Comparison of ENCODE assay signal across 24 cellular contexts in genomic region chr4:171042989-171043524, GRCh38.
"Had no signal": no experiment of that assay in that cellular context is flagged by ENCODE, and none has a peak within 500 bp of the region (broad histone marks: within the 10 kb centered on the region; RNA-seq: fewer than 3 reads in every experiment).

No MANE protein-coding gene starts in this region.

- H3K4me1 Mint-ChIP-seq: endodermal cell; naive thymus-derived CD8-positive, alpha-beta T cell; nephron progenitor cell had no signal

- H3K9me3 ChIP-seq: heart left ventricle, thoracic aorta, vagina had no signal

- H3K27me3 ChIP-seq: gastroesophageal sphincter, heart left ventricle, hepatocyte, left lung, ovary, tibial nerve, vagina had no signal

- H3K4me1 ChIP-seq: gastroesophageal sphincter, heart left ventricle, left lung, tibial nerve, vagina had no signal

- H3K36me3 ChIP-seq: gastroesophageal sphincter, heart left ventricle, left lung, ovary, thoracic aorta, tibial nerve, vagina had no signal

- H3K4me3 ChIP-seq: gastroesophageal sphincter, heart left ventricle, hepatocyte, left lung, ovary, skin epidermis, thoracic aorta, tibial nerve, vagina had no signal

- DNase-seq: effector CD8-positive, alpha-beta T cell; endodermal cell; foreskin fibroblast; left cardiac atrium; nephron progenitor cell; occipital lobe; ovary; retina; stimulated activated CD4-positive, alpha-beta T cell treated with anti-CD3 and anti-CD28 coated beads, Interleukin-15, amount 100 ng/mL, for 24 hours; stimulated activated CD4-positive, alpha-beta T cell treated with anti-CD3 and anti-CD28 coated beads, Interleukin-2, amount 100 ng/mL, for 48 hours; stimulated activated naive CD4-positive, alpha-beta T cell; substantia nigra had no signal

- H3K27ac Mint-ChIP-seq: dendritic cell treated with granulocyte-macrophage colony-stimulating factor and Interleukin-4, amounts not matched to agents 40 ng/mL and 50 ng/mL, for 4 days; endodermal cell; naive thymus-derived CD8-positive, alpha-beta T cell; nephron progenitor cell had no signal

- ATAC-seq: esophagus mucosa; gastroesophageal sphincter; heart left ventricle; left cardiac atrium; left lung; naive thymus-derived CD8-positive, alpha-beta T cell had no signal

- H3K27ac ChIP-seq: epithelial cell of prostate, gastroesophageal sphincter, heart left ventricle, hepatocyte, left lung, ovary, skin epidermis, thoracic aorta, tibial nerve, vagina had no signal

- H3K4me3 Mint-ChIP-seq: dendritic cell treated with granulocyte-macrophage colony-stimulating factor and Interleukin-4, amounts not matched to agents 40 ng/mL and 50 ng/mL, for 4 days; endodermal cell; naive thymus-derived CD8-positive, alpha-beta T cell; nephron progenitor cell had no signal

- H3K27me3 Mint-ChIP-seq: dendritic cell treated with granulocyte-macrophage colony-stimulating factor and Interleukin-4, amounts not matched to agents 40 ng/mL and 50 ng/mL, for 4 days; naive thymus-derived CD8-positive, alpha-beta T cell had no signal
